ENCODE assay signal across 21 cellular contexts in the genomic region with DNA sequence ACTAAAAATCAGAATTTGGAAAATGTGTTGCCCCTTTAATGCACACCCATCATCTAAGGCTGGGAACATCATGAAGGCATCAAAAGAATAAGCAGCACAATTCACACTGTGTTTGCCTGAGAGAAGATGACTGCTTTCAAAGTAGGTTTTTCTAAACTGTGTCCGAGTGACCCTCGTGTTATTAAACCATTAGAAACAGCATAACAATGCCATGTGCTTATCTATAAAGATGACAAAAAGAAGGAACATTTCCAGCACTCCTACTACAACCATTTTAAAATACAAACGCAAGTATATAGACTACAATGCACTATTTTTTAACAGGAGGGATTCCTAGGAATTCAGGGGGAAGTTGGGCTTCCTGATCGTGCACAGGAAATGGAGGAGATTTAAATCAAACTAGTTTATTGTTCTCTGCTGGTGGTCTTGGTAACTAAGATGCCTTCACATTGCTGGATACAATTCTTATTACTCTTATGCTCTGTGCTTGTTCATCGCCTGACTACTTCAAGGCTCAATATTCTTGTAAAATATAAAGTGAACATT.
DNase-seq lines count a peak whose midpoint lies in the region; ATAC-seq, FAIRE-seq and TF ChIP-seq lines count a peak whose summit lies in the region.
"Had no signal": no experiment of that assay in that cellular context is flagged by ENCODE, and none has a peak within 500 bp of the region (broad histone marks: within the 10 kb centered on the region; RNA-seq: fewer than 3 reads in every experiment).

No MANE protein-coding gene starts in this region.

- peak overlapping the region; percentile 62 for H3K4me2 ChIP-seq in endothelial cell of umbilical vein (ENCODE audit: insufficient read depth, low read length)

- H3K36me3 ChIP-seq in SJSA1 (peaks cover 66% of the 10 kb centered on the region), endothelial cell of umbilical vein (ENCODE audit: control insufficient read depth in 2 of 2, extremely low read depth in 1 of 2, insufficient read depth in 2 of 2, low read length in 2 of 2) (peaks cover 21 to 23% of the 10 kb centered on the region in 2 experiments), psoas muscle (ENCODE audit: insufficient read depth in 1 of 2, low read depth in 1 of 2) (peaks cover 5 to 68% of the 10 kb centered on the region in 2 donors), ovary (no peaks in the 10 kb centered on the region)
- H3K36me3 ChIP-seq: cardiac muscle cell had no signal

- H3K27ac Mint-ChIP-seq in type B pancreatic cell: no peak overlapping the region
- H3K27ac Mint-ChIP-seq: activated naive CD8-positive, alpha-beta T cell treated with anti-CD3 and anti-CD28 coated beads for 36 hours had no signal

- H3K9me3 Mint-ChIP-seq in type B pancreatic cell: peaks cover 4% of the 10 kb centered on the region
- H3K9me3 Mint-ChIP-seq: activated naive CD8-positive, alpha-beta T cell treated with anti-CD3 and anti-CD28 coated beads for 36 hours had no signal

- H3K4me1 Mint-ChIP-seq in type B pancreatic cell (ENCODE audit: unreplicated experiment): peaks cover 45% of the 10 kb centered on the region
- H3K4me1 Mint-ChIP-seq: activated naive CD8-positive, alpha-beta T cell treated with anti-CD3 and anti-CD28 coated beads for 36 hours had no signal

- ATAC-seq in psoas muscle: no peak

- H3K27me3 ChIP-seq in SJSA1 (replicated peaks) (no peaks in the 10 kb centered on the region), endothelial cell of umbilical vein (ENCODE audit: control insufficient read depth in 2 of 2, insufficient read depth in 2 of 2, low read length in 2 of 2) (no peaks in the 10 kb centered on the region), psoas muscle (ENCODE audit: insufficient read depth in 3 of 3, low read length in 2 of 3) (no peaks in the 10 kb centered on the region), ovary (no peaks in the 10 kb centered on the region)
- H3K27me3 ChIP-seq: cardiac muscle cell, MG63, SJCRH30 had no signal

- peak overlapping the region; percentile 50 for H3K27ac ChIP-seq in SJSA1
- peak overlapping the region; percentile 73 for H3K27ac ChIP-seq in endothelial cell of umbilical vein (ENCODE audit: insufficient read depth, low read depth, low read length)
- peak overlapping the region; percentile 62 for H3K27ac ChIP-seq in psoas muscle
- no peak overlapping the region for H3K27ac ChIP-seq in ovary
- H3K27ac ChIP-seq: cardiac muscle cell had no signal

- no peak for TF ChIP-seq CTCF in endothelial cell of umbilical vein (IDR thresholded peaks at IDR 0.05; ENCODE audit: extremely low read depth in 1 of 2, insufficient read depth in 1 of 2, low read depth in 1 of 2, low read length in 2 of 2)
- no peak for TF ChIP-seq CTCF in psoas muscle (IDR thresholded peaks at IDR 0.05)
- no peak for TF ChIP-seq CTCF in ovary (IDR thresholded peaks at IDR 0.05)
- no peak for TF ChIP-seq CTCF in type B pancreatic cell (conservative IDR thresholded peaks at IDR 0.05)

- H3K79me2 ChIP-seq in endothelial cell of umbilical vein (ENCODE audit: control insufficient read depth, insufficient read depth, low read length): no peaks in the 10 kb centered on the region

- POLR2A ChIA-PET in endothelial cell of umbilical vein (lab: Charles Lee): no interaction called here

- H3K27me3 Mint-ChIP-seq in type B pancreatic cell: no peaks in the 10 kb centered on the region
- H3K27me3 Mint-ChIP-seq: activated naive CD8-positive, alpha-beta T cell treated with anti-CD3 and anti-CD28 coated beads for 36 hours had no signal

- in situ Hi-C loops in GM18951 (cut with MboI; ENCODE audit: low sequenced_read_pairs, unreplicated experiment): no loop called here

- no peak overlapping the region for H3K4me3 Mint-ChIP-seq in type B pancreatic cell
- H3K4me3 Mint-ChIP-seq: activated naive CD8-positive, alpha-beta T cell treated with anti-CD3 and anti-CD28 coated beads for 36 hours; neural crest cell had no signal

- no peaks in the 10 kb centered on the region for H3K9me1 ChIP-seq in endothelial cell of umbilical vein (replicated peaks; ENCODE audit: control insufficient read depth, extremely low read depth, insufficient read depth, low read length)

- H3K9ac ChIP-seq in endothelial cell of umbilical vein (replicated peaks; ENCODE audit: extremely low read depth, insufficient read depth, low read length): peak overlapping the region; percentile 60

- WGBS in psoas muscle, 3 donors: 66 to 79% (median 69%) methylated on average over 5 of the region's 5 CpGs
- WGBS in ovary, 3 donors: 38 to 41% (median 41%) methylated on average over 5 of the region's 5 CpGs

- TF ChIP-seq POLR2A in GM18951 (IDR thresholded peaks at IDR 0.05; ENCODE audit: extremely low read depth, insufficient read depth, insufficient read length): peak; percentile 13
- TF ChIP-seq POLR2A in endothelial cell of umbilical vein (IDR thresholded peaks at IDR 0.05; ENCODE audit: low read depth, low read length): no peak
- no peak for TF ChIP-seq POLR2A in ovary (IDR thresholded peaks at IDR 0.05)

- FAIRE-seq in endothelial cell of umbilical vein (lab: Jason Lieb, UNC): peak; percentile 55
- FAIRE-seq: G401.6 had no signal

- dilution Hi-C loops in endothelial cell of umbilical vein (cut with MboI; ENCODE audit: extremely low pct_ligation_motif_present, low sequenced_read_pairs): no loop called here

- no peak overlapping the region for H2AFZ ChIP-seq in endothelial cell of umbilical vein (ENCODE audit: low read depth, low read length)

- DNase-seq in SJSA1 (ENCODE audit: low read depth in 1 of 2, low spot score in 2 of 2) (peak in 1 of 2 experiments; percentile 27), endothelial cell of umbilical vein (ENCODE audit: low read depth, low spot score) (peak; percentile 84), psoas muscle (no peak), ovary (no peak), NCI-H446 (lab: John Stamatoyannopoulos, UW) (no peak), type B pancreatic cell (ENCODE audit: extremely low spot score, unreplicated experiment) (no peak)
- no peak for DNase-seq in stimulated activated CD4-positive, alpha-beta T cell treated with anti-CD3 and anti-CD28 coated beads, Interleukin-12 subunit alpha, Interleukin-12 subunit beta, amount 100 ng/mL, for 4 hours
- DNase-seq: activated CD4-positive, alpha-beta T cell treated with anti-CD3 and anti-CD28 coated beads, Interleukin-2, amount 50 U/mL, for 48 hours; activated naive CD8-positive, alpha-beta T cell treated with anti-CD3 and anti-CD28 coated beads for 36 hours; activated T-cell treated with anti-CD3 and anti-CD28 coated beads, Interleukin-2, amount 50 U/mL, for 48 hours; effector CD4-positive, alpha-beta T cell; H7; MG63; NCI-H187 treated with DMSO at 0.1 percent for 48 hours; NCI-H510A treated with DMSO at 0.1 percent for 48 hours; stimulated activated CD4-positive, alpha-beta T cell treated with anti-CD3 and anti-CD28 coated beads, Interleukin-1b, Interleukin-23, amount 100 ng/mL, for 48 hours had no signal

- intact Hi-C loops in endothelial cell of umbilical vein (cut with micrococcal nuclease) (loop anchor here (1.0 to 10.0 kb wide), 7 partner anchors 31 to 1192 kb away; a partner anchor contains a TSS), psoas muscle (cut with DNase I) (no loop called here), ovary (cut with DNase I) (no loop called here)

- H3K4me3 ChIP-seq in SJSA1 (no peak overlapping the region), endothelial cell of umbilical vein (replicated peaks in 1 of 3; ENCODE audit: insufficient read depth in 1 of 3, low read depth in 1 of 3, low read length in 3 of 3) (no peak overlapping the region), psoas muscle (no peak overlapping the region), ovary (no peak overlapping the region)
- H3K4me3 ChIP-seq: cardiac muscle cell, MG63, SJCRH30 had no signal

- CTCF ChIA-PET in endothelial cell of umbilical vein (lab: Charles Lee): interaction anchor here (1.0 to 1.6 kb wide), 2 partner anchors 13 to 28 kb away, joined by 3 to 4 read pairs; no protein-coding TSS in a partner anchor

- no peaks in the 10 kb centered on the region for H4K20me1 ChIP-seq in endothelial cell of umbilical vein (replicated peaks; ENCODE audit: control insufficient read depth, extremely low read depth, insufficient read depth, low read length)

- TF ChIP-seq EP300 in ovary (IDR thresholded peaks at IDR 0.05): no peak

- BruUV-seq in endothelial cell of umbilical vein (replicated peaks; lab: Mats Ljungman, UMichigan): no TSS peak

- no peaks in the 10 kb centered on the region for H3K9me3 ChIP-seq in SJSA1 (replicated peaks)
- H3K9me3 ChIP-seq in endothelial cell of umbilical vein (replicated peaks; ENCODE audit: control insufficient read depth, insufficient read depth, low read length): no peaks in the 10 kb centered on the region
- H3K9me3 ChIP-seq in psoas muscle: no peaks in the 10 kb centered on the region
- no peaks in the 10 kb centered on the region for H3K9me3 ChIP-seq in ovary
- H3K9me3 ChIP-seq: MG63, SJCRH30 had no signal

- H3K4me1 ChIP-seq in SJSA1 (replicated peaks): peaks cover 18% of the 10 kb centered on the region
- H3K4me1 ChIP-seq in endothelial cell of umbilical vein (ENCODE audit: control insufficient read depth, extremely low read depth, insufficient read depth, low read length): peaks cover 61% of the 10 kb centered on the region
- peaks cover 23% of the 10 kb centered on the region for H3K4me1 ChIP-seq in psoas muscle
- H3K4me1 ChIP-seq in ovary (ENCODE audit: insufficient read depth): peaks cover 7% of the 10 kb centered on the region

- peaks cover 49% of the 10 kb centered on the region for H3K36me3 Mint-ChIP-seq in type B pancreatic cell
- H3K36me3 Mint-ChIP-seq: activated naive CD8-positive, alpha-beta T cell treated with anti-CD3 and anti-CD28 coated beads for 36 hours had no signal

TF ChIP-seq in endothelial cell of umbilical vein, 7 proteins besides CTCF, POLR2A, EP300 and RAD21:
- TF ChIP-seq JUN (IDR thresholded peaks at IDR 0.05; ENCODE audit: borderline replicate concordance, insufficient read depth, insufficient read length, low read depth) (peak; percentile 6), FOS (IDR thresholded peaks at IDR 0.05; ENCODE audit: borderline replicate concordance, insufficient read depth, low read length) (no peak), MYC (IDR thresholded peaks at IDR 0.05; ENCODE audit: low read depth, low read length) (no peak), GATA2 (IDR thresholded peaks at IDR 0.05; ENCODE audit: insufficient read depth, insufficient read length, low read depth, low read length) (peak; percentile 61)
- TF ChIP-seq, protein P1, sequence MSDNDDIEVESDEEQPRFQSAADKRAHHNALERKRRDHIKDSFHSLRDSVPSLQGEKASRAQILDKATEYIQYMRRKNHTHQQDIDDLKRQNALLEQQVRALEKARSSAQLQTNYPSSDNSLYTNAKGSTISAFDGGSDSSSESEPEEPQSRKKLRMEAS (IDR thresholded peaks at IDR 0.05; ENCODE audit: insufficient read depth, insufficient read length): peak; percentile 48

Comparison
In these comparisons a context has a peak if more than half of its experiments do, and no peak if none do; other contexts are left out.
1. H3K27ac ChIP-seq: peak in SJSA1 (single experiment), endothelial cell of umbilical vein (single experiment) and psoas muscle (single experiment); none in ovary (0 of 2).